1 cellular context compared by ENCODE assay signal in the genomic region with DNA sequence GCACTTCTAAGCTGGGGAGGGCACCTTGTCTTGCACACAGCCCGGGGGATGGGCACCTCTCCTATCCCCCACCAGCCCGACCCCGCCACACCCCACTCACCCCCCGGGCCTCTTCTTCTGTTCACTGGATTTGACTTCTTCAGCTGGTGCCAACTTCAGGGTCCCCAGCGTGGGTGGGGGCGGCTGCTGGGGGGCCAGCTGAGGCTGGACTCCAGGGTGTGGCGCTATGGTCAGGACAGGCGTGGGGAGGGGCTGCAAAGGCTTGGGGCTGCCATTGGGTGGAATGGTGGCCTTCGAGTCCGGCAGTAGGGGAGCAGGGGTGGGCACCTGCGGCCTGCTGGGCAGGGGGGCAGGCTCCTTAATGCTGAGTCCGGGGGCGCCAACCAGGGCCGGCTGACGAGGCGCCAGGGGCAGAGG.
TF ChIP-seq lines count a peak whose summit lies in the region.

No MANE protein-coding gene starts in this region.

TF ChIP-seq in WTC11, 78 proteins besides CTCF, POLR2A, EP300 and RAD21 (continued from another document):
- TF ChIP-seq STAT6 (CRISPR knock-in tag; conservative IDR thresholded peaks at IDR 0.05; ENCODE audit: low read depth), result no peak
- no peak for TF ChIP-seq MLX (CRISPR knock-in tag; IDR thresholded peaks at IDR 0.05)
- TF ChIP-seq NR3C1 (CRISPR knock-in tag; conservative IDR thresholded peaks at IDR 0.05; ENCODE audit: low read depth), result no peak
- TF ChIP-seq, protein P1, sequence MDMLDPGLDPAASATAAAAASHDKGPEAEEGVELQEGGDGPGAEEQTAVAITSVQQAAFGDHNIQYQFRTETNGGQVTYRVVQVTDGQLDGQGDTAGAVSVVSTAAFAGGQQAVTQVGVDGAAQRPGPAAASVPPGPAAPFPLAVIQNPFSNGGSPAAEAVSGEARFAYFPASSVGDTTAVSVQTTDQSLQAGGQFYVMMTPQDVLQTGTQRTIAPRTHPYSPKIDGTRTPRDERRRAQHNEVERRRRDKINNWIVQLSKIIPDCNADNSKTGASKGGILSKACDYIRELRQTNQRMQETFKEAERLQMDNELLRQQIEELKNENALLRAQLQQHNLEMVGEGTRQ (CRISPR knock-in tag; IDR thresholded peaks at IDR 0.05), result no peak
- TF ChIP-seq ATF3 (CRISPR knock-in tag; conservative IDR thresholded peaks at IDR 0.05), result no peak
- no peak for TF ChIP-seq ZNF219 (CRISPR knock-in tag; IDR thresholded peaks at IDR 0.05; ENCODE audit: borderline replicate concordance)
- no peak for TF ChIP-seq ZNF121 (CRISPR knock-in tag; IDR thresholded peaks at IDR 0.05)
- TF ChIP-seq ETV6 (CRISPR knock-in tag; IDR thresholded peaks at IDR 0.05), result no peak
- TF ChIP-seq ELF4 (CRISPR knock-in tag; IDR thresholded peaks at IDR 0.05; ENCODE audit: low read depth), result no peak
- TF ChIP-seq RELA (CRISPR knock-in tag; IDR thresholded peaks at IDR 0.05; ENCODE audit: borderline replicate concordance), result no peak
